1 cellular context compared by ENCODE assay signal in genomic region chr4:147724468-147725201, GRCh38.
TF ChIP-seq lines count a peak whose summit lies in the region.

No MANE protein-coding gene starts in this region.

TF ChIP-seq in GM23338, 12 proteins besides CTCF, POLR2A, EP300 and RAD21 (continued from another document):
- no peak for TF ChIP-seq REST (IDR thresholded peaks at IDR 0.05; ENCODE audit: unreplicated experiment)
- TF ChIP-seq CREB1 (CRISPR knock-in tag; IDR thresholded peaks at IDR 0.05; ENCODE audit: low read depth), result no peak
- no peak for TF ChIP-seq ZNF114 (CRISPR knock-in tag; IDR thresholded peaks at IDR 0.05)
- no peak for TF ChIP-seq ZNF331 (CRISPR knock-in tag; IDR thresholded peaks at IDR 0.05; ENCODE audit: low read depth)
- TF ChIP-seq STAT1 (IDR thresholded peaks at IDR 0.05; ENCODE audit: unreplicated experiment), result no peak
